Comparison of ENCODE assay signal across 11 cellular contexts in genomic region chr6:33432546-33432945, GRCh38. TPM values are rescaled to one million over a fixed set of nuclear protein-coding genes. Genes with fewer than 3 reads are reported as not detected.
DNase-seq lines count a peak whose midpoint lies in the region; ATAC-seq and TF ChIP-seq lines count a peak whose summit lies in the region.
"Had no signal": no experiment of that assay in that cellular context is flagged by ENCODE, and none has a peak within 500 bp of the region (broad histone marks: within the 10 kb centered on the region; RNA-seq: fewer than 3 reads in every experiment).

No MANE protein-coding gene starts in this region.

- H3K9me3 Mint-ChIP-seq in activated T-helper 17 cell treated with anti-CD3 and anti-CD28 coated beads, Interleukin-2, amount 50 U/mL, for 72 hours: no peaks in the 10 kb centered on the region
- no peaks in the 10 kb centered on the region for H3K9me3 Mint-ChIP-seq in memory B cell

- DNase-seq in left ventricle myocardium inferior: no peak
- no peak for DNase-seq in heart right ventricle
- DNase-seq in memory B cell (ENCODE audit: low spot score in 2 of 2): no peak
- DNase-seq in uterus: no peak
- DNase-seq in activated gamma-delta T cell (lab: John Stamatoyannopoulos, UW): no peak
- DNase-seq in tibial nerve (ENCODE audit: low spot score in 2 of 2): no peak
- DNase-seq: C1 segment of cervical spinal cord, NCI-H1436 treated with DMSO at 0.1 percent for 48 hours had no signal

- H3K4me3 Mint-ChIP-seq in activated T-helper 17 cell treated with anti-CD3 and anti-CD28 coated beads, Interleukin-2, amount 50 U/mL, for 72 hours: peak overlapping the region; percentile 0
- H3K4me3 Mint-ChIP-seq in memory B cell: peak overlapping the region; percentile 88

- peaks cover 60% of the 10 kb centered on the region for H3K4me1 ChIP-seq in left ventricle myocardium inferior
- H3K4me1 ChIP-seq in heart right ventricle: peaks cover 7 to 61% (median 49%) of the 10 kb centered on the region in 9 donors
- H3K4me1 ChIP-seq in uterus: peaks cover 3 to 22% of the 10 kb centered on the region in 2 donors
- H3K4me1 ChIP-seq in tibial nerve: peaks cover 0 to 59% (median 24%) of the 10 kb centered on the region in 4 donors

- intact Hi-C loops in left ventricle myocardium inferior (cut with micrococcal nuclease) (no loop called here), heart right ventricle (cut with DNase I) (loop anchor here in 1 of 10 donors (10.0 kb wide), 1 partner anchor 262 kb away; no protein-coding TSS in a partner anchor), uterus (cut with DNase I; ENCODE audit: low total_unique reads) (no loop called here)

- H3K4me3 ChIP-seq in left ventricle myocardium inferior: no peak overlapping the region
- H3K4me3 ChIP-seq in heart right ventricle: no peak overlapping the region
- no peak overlapping the region for H3K4me3 ChIP-seq in uterus
- no peak overlapping the region for H3K4me3 ChIP-seq in tibial nerve
- H3K4me3 ChIP-seq: skin epidermis had no signal

- H3K27me3 ChIP-seq in left ventricle myocardium inferior (ENCODE audit: low read depth): no peaks in the 10 kb centered on the region
- H3K27me3 ChIP-seq in heart right ventricle: no peaks in the 10 kb centered on the region
- H3K27me3 ChIP-seq in uterus: no peaks in the 10 kb centered on the region
- H3K27me3 ChIP-seq in tibial nerve: no peaks in the 10 kb centered on the region

- no peak for TF ChIP-seq EP300 in tibial nerve (IDR thresholded peaks at IDR 0.05)

- peaks cover 41% of the 10 kb centered on the region for H3K4me1 Mint-ChIP-seq in activated T-helper 17 cell treated with anti-CD3 and anti-CD28 coated beads, Interleukin-2, amount 50 U/mL, for 72 hours
- H3K4me1 Mint-ChIP-seq in memory B cell: peaks cover 55% of the 10 kb centered on the region

- peak overlapping the region; percentile 71 for H3K27ac Mint-ChIP-seq in activated T-helper 17 cell treated with anti-CD3 and anti-CD28 coated beads, Interleukin-2, amount 50 U/mL, for 72 hours
- peak overlapping the region; percentile 84 for H3K27ac Mint-ChIP-seq in memory B cell

- ATAC-seq in heart right ventricle (no peak), memory B cell (ENCODE audit: low read depth) (no peak), HG03175 (IDR thresholded peaks at IDR 0.05; ENCODE audit: unreplicated experiment) (no peak)
- no peak for ATAC-seq in activated T-helper 17 cell treated with anti-CD3 and anti-CD28 coated beads, Interleukin-2, amount 50 U/mL, for 72 hours (replicated peaks)

- no peaks in the 10 kb centered on the region for H3K27me3 Mint-ChIP-seq in activated T-helper 17 cell treated with anti-CD3 and anti-CD28 coated beads, Interleukin-2, amount 50 U/mL, for 72 hours
- H3K27me3 Mint-ChIP-seq in memory B cell: no peaks in the 10 kb centered on the region

- WGBS in heart right ventricle, 2 donors: 79 to 83% methylated on average over 10 of the region's 10 CpGs
- WGBS in tibial nerve, 2 donors: 72 to 74% methylated on average over 10 of the region's 10 CpGs

- H3K36me3 ChIP-seq in left ventricle myocardium inferior: peaks cover 26% of the 10 kb centered on the region
- H3K36me3 ChIP-seq in heart right ventricle: peaks cover 0 to 28% (median 10%) of the 10 kb centered on the region in 9 donors
- H3K36me3 ChIP-seq in uterus: no peaks in the 10 kb centered on the region
- peaks cover 1 to 36% (median 8%) of the 10 kb centered on the region in 3 donors for H3K36me3 ChIP-seq in tibial nerve

- no peaks in the 10 kb centered on the region for H3K9me3 ChIP-seq in left ventricle myocardium inferior (replicated peaks)
- no peaks in the 10 kb centered on the region for H3K9me3 ChIP-seq in heart right ventricle
- H3K9me3 ChIP-seq in uterus: no peaks in the 10 kb centered on the region
- H3K9me3 ChIP-seq in tibial nerve: no peaks in the 10 kb centered on the region

- TF ChIP-seq CTCF in left ventricle myocardium inferior (IDR thresholded peaks at IDR 0.05; ENCODE audit: borderline replicate concordance) (no peak), heart right ventricle (IDR thresholded peaks at IDR 0.05) (no peak), uterus (IDR thresholded peaks at IDR 0.05) (no peak), tibial nerve (IDR thresholded peaks at IDR 0.05) (no peak)

- H3K36me3 Mint-ChIP-seq in activated T-helper 17 cell treated with anti-CD3 and anti-CD28 coated beads, Interleukin-2, amount 50 U/mL, for 72 hours (ENCODE audit: low read depth): peaks cover 75% of the 10 kb centered on the region
- peaks cover 19% of the 10 kb centered on the region for H3K36me3 Mint-ChIP-seq in memory B cell

- TF ChIP-seq POLR2A in uterus (IDR thresholded peaks at IDR 0.05) (no peak), tibial nerve (IDR thresholded peaks at IDR 0.05) (no peak)

- H3K27ac ChIP-seq in left ventricle myocardium inferior (replicated peaks) (peak overlapping the region; percentile 24), heart right ventricle (peak overlapping the region in 4 of 10 donors; percentile 64 to 83 (median 70)), uterus (peak overlapping the region; percentile 83 to 88), tibial nerve (no peak overlapping the region)

RNA-seq across cellular contexts. Expression of gene SYNGAP1, which starts 12.7 kb away (rescaled TPM):
- 6.5 TPM for total RNA-seq in left ventricle myocardium inferior
- 1 to 10 TPM; 3.6 to 8.5 (median 5.7) TPM for total RNA-seq in heart right ventricle
- polyA plus RNA-seq in heart right ventricle: 10 to 100 TPM in 1 of 2 donors, 1 to 10 TPM in 1; 3.1 to 10.2 TPM
- total RNA-seq in activated T-helper 17 cell treated with anti-CD3 and anti-CD28 coated beads, Interleukin-2, amount 50 U/mL, for 72 hours: 100 to 1,000 TPM in 1 of 2 donors, 10 to 100 TPM in 1; 43.2 to 156 TPM
- 10 to 100 TPM; 11.5 to 67.6 (median 14.4) TPM for total RNA-seq in uterus
- total RNA-seq in tibial nerve: 10 to 100 TPM; 13.0 to 29.7 (median 19.2) TPM

RNA-seq across cellular contexts. Expression of gene CUTA, which starts 14.6 kb away (rescaled TPM):
- total RNA-seq in left ventricle myocardium inferior (107 TPM), heart right ventricle (100 to 1,000 TPM in 9 of 10 donors, 10 to 100 TPM in 1; 99.8 to 132 (median 114) TPM), uterus (100 to 1,000 TPM in 1 of 4 donors, 10 to 100 TPM in 3; 10.8 to 135 (median 72.7) TPM), tibial nerve (100 to 1,000 TPM; 110 to 161 (median 154) TPM)
- polyA plus RNA-seq in heart right ventricle: 100 to 1,000 TPM in 1 of 2 donors, 10 to 100 TPM in 1; 94.7 to 161 TPM
- 100 to 1,000 TPM; 163 to 248 TPM for total RNA-seq in activated T-helper 17 cell treated with anti-CD3 and anti-CD28 coated beads, Interleukin-2, amount 50 U/mL, for 72 hours

RNA-seq across cellular contexts. Expression of gene PHF1, which starts 21.7 kb away (rescaled TPM):
- total RNA-seq in left ventricle myocardium inferior: 52.2 TPM
- 10 to 100 TPM; 36.2 to 61.2 (median 48.9) TPM for total RNA-seq in heart right ventricle
- 100 to 1,000 TPM in 1 of 2 donors, 10 to 100 TPM in 1; 59.5 to 125 TPM for polyA plus RNA-seq in heart right ventricle
- 100 to 1,000 TPM in 1 of 2 donors, 10 to 100 TPM in 1; 27.2 to 133 TPM for total RNA-seq in activated T-helper 17 cell treated with anti-CD3 and anti-CD28 coated beads, Interleukin-2, amount 50 U/mL, for 72 hours
- 100 to 1,000 TPM in 1 of 4 donors, 10 to 100 TPM in 3; 10.5 to 147 (median 35.3) TPM for total RNA-seq in uterus
- 100 to 1,000 TPM in 1 of 4 donors, 10 to 100 TPM in 3; 63.3 to 101 (median 83.3) TPM for total RNA-seq in tibial nerve

RNA-seq across cellular contexts. Expression of gene ZBTB9, which starts 21.8 kb away (rescaled TPM):
- total RNA-seq in left ventricle myocardium inferior: 4.9 TPM
- 1 to 10 TPM; 2.7 to 6.5 (median 4.9) TPM for total RNA-seq in heart right ventricle
- polyA plus RNA-seq in heart right ventricle: 1 to 10 TPM; 1.2 to 4.3 TPM
- 10 to 100 TPM; 11.6 to 12.5 TPM for total RNA-seq in activated T-helper 17 cell treated with anti-CD3 and anti-CD28 coated beads, Interleukin-2, amount 50 U/mL, for 72 hours
- 10 to 100 TPM in 1 of 4 donors, 1 to 10 TPM in 1, under 1 TPM in 2; under 0.01 to 12.0 (median 4.7) TPM for total RNA-seq in uterus
- 1 to 10 TPM; 3.1 to 3.7 (median 3.4) TPM for total RNA-seq in tibial nerve

RNA-seq across cellular contexts. Expression of gene KIFC1, which starts 40.9 kb away (rescaled TPM):
- total RNA-seq in left ventricle myocardium inferior: 0.49 TPM
- total RNA-seq in heart right ventricle: 1 to 10 TPM in 2 of 10 donors, under 1 TPM in 6, not detected in 2; 0.09 to 6.1 (median 0.36) TPM
- under 1 TPM; 0.28 to 0.29 TPM for polyA plus RNA-seq in heart right ventricle
- total RNA-seq in activated T-helper 17 cell treated with anti-CD3 and anti-CD28 coated beads, Interleukin-2, amount 50 U/mL, for 72 hours: 100 to 1,000 TPM; 101 to 108 TPM
- total RNA-seq in uterus: 10 to 100 TPM in 1 of 4 donors, 1 to 10 TPM in 1, not detected in 2; 1.8 to 20.0 TPM
- 1 to 10 TPM in 3 of 4 donors, under 1 TPM in 1; 0.42 to 3.6 (median 2.1) TPM for total RNA-seq in tibial nerve

Comparison
In these comparisons a context has a peak if more than half of its experiments do, and no peak if none do; other contexts are left out.
1. H3K27ac ChIP-seq: peak in left ventricle myocardium inferior (single experiment) and uterus (2 of 2); none in tibial nerve (0 of 4).